Comparison of ENCODE assay signal across 11 cellular contexts in the genomic region with DNA sequence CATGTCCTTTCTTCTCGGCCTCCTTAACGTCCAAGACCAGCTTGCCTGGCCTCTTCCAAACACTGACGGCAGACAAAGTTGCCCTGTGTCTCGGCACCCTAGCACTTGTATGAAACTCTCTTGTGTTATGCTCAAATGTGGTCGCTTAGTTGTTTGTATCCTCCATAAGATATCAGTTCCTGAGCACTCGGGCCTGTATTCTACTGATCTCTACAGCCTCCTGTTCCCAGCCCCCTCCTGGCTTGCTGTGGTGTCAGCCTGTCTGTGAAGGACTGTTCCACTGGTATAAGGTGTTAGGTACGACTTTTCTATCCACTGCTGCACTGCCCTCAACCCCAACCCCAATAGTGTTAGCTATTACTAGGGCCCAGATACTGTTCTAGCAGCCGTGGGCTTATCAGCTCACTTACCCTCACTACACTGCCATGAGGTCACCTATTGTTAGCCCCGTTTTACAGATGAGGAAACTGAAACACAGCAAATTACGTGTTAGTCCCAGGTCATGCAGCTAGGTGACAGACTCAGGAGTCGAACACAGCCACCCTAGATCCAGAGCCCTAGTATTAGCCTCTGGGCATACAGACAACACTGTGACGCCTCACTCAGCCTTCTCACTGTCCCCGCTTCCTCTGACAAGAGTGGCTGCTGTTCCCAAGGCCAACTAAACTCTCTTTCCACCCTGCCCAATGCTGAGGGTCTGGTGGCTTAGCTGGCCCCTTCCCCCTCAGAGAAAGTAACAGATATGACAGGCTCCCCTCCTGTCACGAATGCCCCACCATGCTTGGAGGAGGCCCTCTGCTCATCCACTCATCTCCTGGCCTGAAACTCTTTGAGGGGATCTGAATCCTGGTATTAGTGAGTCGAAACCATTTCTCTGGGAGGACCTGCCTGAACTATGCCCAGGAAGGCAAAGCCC. TPM values are rescaled to one million over a fixed set of nuclear protein-coding genes. Genes with fewer than 3 reads are reported as not detected.
DNase-seq lines count a peak whose midpoint lies in the region; ATAC-seq, FAIRE-seq and TF ChIP-seq lines count a peak whose summit lies in the region.
"Had no signal": no experiment of that assay in that cellular context is flagged by ENCODE, and none has a peak within 500 bp of the region (broad histone marks: within the 10 kb centered on the region; RNA-seq: fewer than 3 reads in every experiment).

No MANE protein-coding gene starts in this region.

- no peaks in the 10 kb centered on the region for H3K36me3 Mint-ChIP-seq in T-cell
- H3K36me3 Mint-ChIP-seq in effector memory CD8-positive, alpha-beta T cell (ENCODE audit: insufficient read depth): peaks cover 7% of the 10 kb centered on the region

- CTCF ChIA-PET in A549 (lab: Yijun Ruan, JAX) (interaction anchor here (0.8 to 18.2 kb wide), 7 partner anchors 8 to 169 kb away, joined by 3 to 417 read pairs (median 7); no protein-coding TSS in a partner anchor), T-cell (lab: Charles Lee) (interaction anchor here (0.7 to 1.8 kb wide), 6 partner anchors 11 to 657 kb away, joined by 3 to 7 read pairs (median 3); no protein-coding TSS in a partner anchor)

- H3K4me3 ChIP-seq in A549 (no peak overlapping the region), HAP-1 (no peak overlapping the region)
- H3K4me3 ChIP-seq: cardiac muscle cell had no signal

- no peak for TF ChIP-seq POLR2A in A549 (IDR thresholded peaks at IDR 0.05; ENCODE audit: low read length)

- in situ Hi-C loops in HAP-1 (cut with MboI; ENCODE audit: low sequenced_read_pairs): loop anchor here (25.0 kb wide), 1 partner anchor 200 kb away; no protein-coding TSS in a partner anchor

- no peak overlapping the region for H3K27ac ChIP-seq in A549
- H3K27ac ChIP-seq: cardiac muscle cell, parathyroid adenoma had no signal

- FAIRE-seq in A549 (lab: Jason Lieb, UNC): no peak
- no peak for FAIRE-seq in D721Med (lab: Jason Lieb, UNC)

- H3K4me1 ChIP-seq in A549 (peaks cover 7% of the 10 kb centered on the region; the same call in 1 of the 3 replicates), HAP-1 (peaks cover 7% of the 10 kb centered on the region)
- H3K4me1 ChIP-seq: parathyroid adenoma had no signal

- POLR2A ChIA-PET in A549 (lab: Yijun Ruan, JAX) (no interaction called here), T-cell (lab: Charles Lee) (interaction anchor here (0.5 to 0.6 kb wide), 2 partner anchors 26 to 49 kb away, joined by 3 to 7 read pairs; no protein-coding TSS in a partner anchor)

- H3K9me3 Mint-ChIP-seq in T-cell: no peaks in the 10 kb centered on the region
- H3K9me3 Mint-ChIP-seq in effector memory CD8-positive, alpha-beta T cell: no peaks in the 10 kb centered on the region

- TF ChIP-seq EP300 in A549 (IDR thresholded peaks at IDR 0.05): no peak

- H3K4me1 Mint-ChIP-seq in T-cell: peaks cover 47 to 54% (median 52%) of the 10 kb centered on the region in 3 donors
- H3K4me1 Mint-ChIP-seq in effector memory CD8-positive, alpha-beta T cell (ENCODE audit: low read depth in 2 of 2): peaks cover 44 to 48% of the 10 kb centered on the region in 2 donors

- H3K9me3 ChIP-seq in A549 (no peaks in the 10 kb centered on the region; the same call in 2 of the 3 replicates), HAP-1 (no peaks in the 10 kb centered on the region)

- DNase-seq in A549 (ENCODE audit: low read depth in 1 of 2, low spot score in 1 of 2): no peak
- peak in 5 of 34 experiments; percentile 3 to 24 (median 16) for DNase-seq in T-cell
- DNase-seq in effector memory CD8-positive, alpha-beta T cell: peak; percentile 29 to 44 (median 37)
- DNase-seq in Kasumi-1 (lab: John Stamatoyannopoulos, UW): no peak
- DNase-seq in D721Med (ENCODE audit: insufficient read length, low spot score): no peak
- no peak for DNase-seq in NCI-H1105 (lab: John Stamatoyannopoulos, UW)
- DNase-seq in HAP-1 (ENCODE audit: low spot score in 2 of 2): no peak
- DNase-seq: NCI-H2171 treated with DMSO at 0.1 percent for 48 hours had no signal

- no peaks in the 10 kb centered on the region for H3K27me3 Mint-ChIP-seq in T-cell
- H3K27me3 Mint-ChIP-seq in effector memory CD8-positive, alpha-beta T cell: no peaks in the 10 kb centered on the region

- H3K27ac Mint-ChIP-seq in T-cell: peak overlapping the region; percentile 95 to 97
- peak overlapping the region; percentile 91 to 99 for H3K27ac Mint-ChIP-seq in effector memory CD8-positive, alpha-beta T cell

- peak overlapping the region; percentile 59 to 63 (median 62) for H3K4me3 Mint-ChIP-seq in T-cell
- peak overlapping the region; percentile 77 to 87 for H3K4me3 Mint-ChIP-seq in effector memory CD8-positive, alpha-beta T cell

- no peak overlapping the region for H3K4me2 ChIP-seq in A549

- H3K27me3 ChIP-seq in HAP-1 (ENCODE audit: low read depth): no peaks in the 10 kb centered on the region
- H3K27me3 ChIP-seq: cardiac muscle cell had no signal

- WGBS in A549 (ENCODE audit: missing lambda C conversion rate): 69% methylated on average over 15 of the region's 15 CpGs

- peak; percentile 14; a peak in 1 of 6 replicates for ATAC-seq in A549
- peak; percentile 24 for ATAC-seq in GM18498 (IDR thresholded peaks at IDR 0.05; ENCODE audit: unreplicated experiment)
- peak in 3 of 4 experiments; percentile 25 to 41 (median 27) for ATAC-seq in T-cell (replicated peaks in 1 of 4)
- ATAC-seq in effector memory CD8-positive, alpha-beta T cell (replicated peaks): peak; percentile 61

- no peaks in the 10 kb centered on the region for H3K36me3 ChIP-seq in HAP-1 (replicated peaks)
- H3K36me3 ChIP-seq: cardiac muscle cell had no signal

- no peak for TF ChIP-seq RAD21 in A549 (conservative IDR thresholded peaks at IDR 0.05 in 1 of 2, IDR thresholded peaks at IDR 0.05 in 1 of 2)

- no peak for TF ChIP-seq CTCF in A549 (IDR thresholded peaks at IDR 0.05)
- no peak for TF ChIP-seq CTCF in D721Med (IDR thresholded peaks at IDR 0.05; ENCODE audit: insufficient read depth, missing control alignments)

TF ChIP-seq in A549, 52 proteins besides CTCF, POLR2A, EP300 and RAD21 (continues in another document):
- TF ChIP-seq RCOR1 (IDR thresholded peaks at IDR 0.05; ENCODE audit: low read depth, low read length): no peak
- TF ChIP-seq, protein P1, sequence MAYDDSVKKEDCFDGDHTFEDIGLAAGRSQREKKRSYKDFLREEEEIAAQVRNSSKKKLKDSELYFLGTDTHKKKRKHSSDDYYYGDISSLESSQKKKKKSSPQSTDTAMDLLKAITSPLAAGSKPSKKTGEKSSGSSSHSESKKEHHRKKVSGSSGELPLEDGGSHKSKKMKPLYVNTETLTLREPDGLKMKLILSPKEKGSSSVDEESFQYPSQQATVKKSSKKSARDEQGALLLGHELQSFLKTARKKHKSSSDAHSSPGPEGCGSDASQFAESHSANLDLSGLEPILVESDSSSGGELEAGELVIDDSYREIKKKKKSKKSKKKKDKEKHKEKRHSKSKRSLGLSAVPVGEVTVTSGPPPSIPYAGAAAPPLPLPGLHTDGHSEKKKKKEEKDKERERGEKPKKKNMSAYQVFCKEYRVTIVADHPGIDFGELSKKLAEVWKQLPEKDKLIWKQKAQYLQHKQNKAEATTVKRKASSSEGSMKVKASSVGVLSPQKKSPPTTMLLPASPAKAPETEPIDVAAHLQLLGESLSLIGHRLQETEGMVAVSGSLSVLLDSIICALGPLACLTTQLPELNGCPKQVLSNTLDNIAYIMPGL (CRISPR knock-in tag; IDR thresholded peaks at IDR 0.05; ENCODE audit: borderline replicate concordance): no peak
- TF ChIP-seq RFX5 (IDR thresholded peaks at IDR 0.05): no peak
- TF ChIP-seq MAFK (IDR thresholded peaks at IDR 0.05; ENCODE audit: partially characterized antibody): no peak
- TF ChIP-seq CBX8 (IDR thresholded peaks at IDR 0.05): no peak
- no peak for TF ChIP-seq ESRRA (IDR thresholded peaks at IDR 0.05; ENCODE audit: borderline replicate concordance, low read length)
- no peak for TF ChIP-seq FOSB (CRISPR knock-in tag; IDR thresholded peaks at IDR 0.05)
- TF ChIP-seq, protein P2, sequence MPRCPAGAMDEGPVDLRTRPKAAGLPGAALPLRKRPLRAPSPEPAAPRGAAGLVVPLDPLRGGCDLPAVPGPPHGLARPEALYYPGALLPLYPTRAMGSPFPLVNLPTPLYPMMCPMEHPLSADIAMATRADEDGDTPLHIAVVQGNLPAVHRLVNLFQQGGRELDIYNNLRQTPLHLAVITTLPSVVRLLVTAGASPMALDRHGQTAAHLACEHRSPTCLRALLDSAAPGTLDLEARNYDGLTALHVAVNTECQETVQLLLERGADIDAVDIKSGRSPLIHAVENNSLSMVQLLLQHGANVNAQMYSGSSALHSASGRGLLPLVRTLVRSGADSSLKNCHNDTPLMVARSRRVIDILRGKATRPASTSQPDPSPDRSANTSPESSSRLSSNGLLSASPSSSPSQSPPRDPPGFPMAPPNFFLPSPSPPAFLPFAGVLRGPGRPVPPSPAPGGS (IDR thresholded peaks at IDR 0.05): no peak
- no peak for TF ChIP-seq NR3C1 (IDR thresholded peaks at IDR 0.05)
- no peak for TF ChIP-seq ZC3H11A (IDR thresholded peaks at IDR 0.05)
- no peak for TF ChIP-seq KDM1A (IDR thresholded peaks at IDR 0.05; ENCODE audit: low read depth)
- TF ChIP-seq CHD2 (IDR thresholded peaks at IDR 0.05; ENCODE audit: low read length, partially characterized antibody): no peak
- TF ChIP-seq HDAC2 (IDR thresholded peaks at IDR 0.05): no peak
- TF ChIP-seq, protein P3, sequence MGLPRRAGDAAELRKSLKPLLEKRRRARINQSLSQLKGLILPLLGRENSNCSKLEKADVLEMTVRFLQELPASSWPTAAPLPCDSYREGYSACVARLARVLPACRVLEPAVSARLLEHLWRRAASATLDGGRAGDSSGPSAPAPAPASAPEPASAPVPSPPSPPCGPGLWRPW (IDR thresholded peaks at IDR 0.05): no peak

RNA-seq across cellular contexts. Expression of gene ZNF652, which starts 25.6 kb away (rescaled TPM):
- polyA plus RNA-seq in A549 (2011; rRNA removed): 13.1 and 14.8 TPM in 2 replicates
- 2.8 and 3.4 TPM in 2 replicates for polyA plus RNA-seq in A549 (2012; cell fraction: cytosol; rRNA removed)
- 5.2 and 15.5 TPM in 2 replicates for polyA plus RNA-seq in A549 (2012; cell fraction: nucleus; rRNA removed)
- 5.5 to 5.7 TPM (median 5.5 TPM) in 3 replicates for polyA plus RNA-seq in A549 (2017; fragmentation: RNase III; extraction: RNeasy Plus Mini Kit Qiagen cat#74134 plus additional on column Dnase treatment)
- 39.4 and 46.5 TPM in 2 replicates for polyA minus RNA-seq in A549 (2011; rRNA and poly(A)+ RNA removed)
- 10 to 100 TPM; 51.0 to 61.0 (median 57.1) TPM for total RNA-seq in T-cell

RNA-seq across cellular contexts. Expression of gene PHB1, which starts 27.1 kb away (rescaled TPM):
- polyA plus RNA-seq in A549 (2011; rRNA removed) (480 and 556 TPM in 2 replicates), A549 (2017; fragmentation: RNase III; extraction: RNeasy Plus Mini Kit Qiagen cat#74134 plus additional on column Dnase treatment) (410 to 432 TPM (median 416 TPM) in 3 replicates)
- 819 and 950 TPM in 2 replicates for polyA plus RNA-seq in A549 (2012; cell fraction: cytosol; rRNA removed)
- polyA plus RNA-seq in A549 (2012; cell fraction: nucleus; rRNA removed): 522 and 661 TPM in 2 replicates
- 595 and 645 TPM in 2 replicates for polyA minus RNA-seq in A549 (2011; rRNA and poly(A)+ RNA removed)
- total RNA-seq in T-cell: 10 to 100 TPM; 49.4 to 84.6 (median 74.7) TPM

Comparison
In these comparisons a context has a peak if more than half of its experiments do, and no peak if none do; other contexts are left out.
1. DNase-seq: peak in effector memory CD8-positive, alpha-beta T cell (3 of 3); none in A549 (0 of 2), Kasumi-1 (0 of 2), D721Med (single experiment), NCI-H1105 (single experiment) and HAP-1 (0 of 2).
2. Peak in every context shown above with its lines, with median percentiles within 50 percentile points of each other: ATAC-seq.